ENCODE assay signal across 36 cellular contexts in the genomic region with DNA sequence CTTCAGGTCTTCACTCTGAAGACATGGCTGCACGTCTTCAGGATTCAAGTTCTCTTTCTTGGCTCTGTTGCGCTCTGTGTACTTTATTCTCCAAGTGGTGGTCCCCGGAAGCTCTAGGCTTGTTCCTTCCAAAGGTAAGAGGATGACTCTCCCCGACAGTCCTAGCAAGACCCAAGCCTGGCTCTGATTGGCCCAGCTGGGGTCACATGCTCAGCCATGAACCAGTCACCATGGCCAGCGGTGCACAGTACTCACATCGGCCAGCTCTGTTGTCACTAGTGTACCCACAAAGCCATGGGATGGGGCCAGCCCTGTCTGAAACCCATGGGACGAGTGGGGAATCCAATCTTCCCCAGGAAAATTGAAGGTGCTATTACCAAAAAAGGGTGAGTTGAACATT. TPM values are rescaled to one million over a fixed set of nuclear protein-coding genes. Genes with fewer than 3 reads are reported as not detected.
"Had no signal": no experiment of that assay in that cellular context is flagged by ENCODE, and none has a peak within 500 bp of the region (broad histone marks: within the 10 kb centered on the region; RNA-seq: fewer than 3 reads in every experiment).

No MANE protein-coding gene starts in this region.

- H3K4me2 ChIP-seq: PC-9 had no signal

- H3K27me3 Mint-ChIP-seq: activated naive CD4-positive, alpha-beta T cell treated with anti-CD3 and anti-CD28 coated beads, Interleukin-2, amount 50 U/mL, for 24 hours had no signal

- H3K4me3 ChIP-seq: body of pancreas, breast epithelium, MG63, PC-9 had no signal

- H3K27ac Mint-ChIP-seq: activated CD8-positive, alpha-beta T cell treated with anti-CD3 and anti-CD28 coated beads, Interleukin-2, amount 10 ng/mL, durations not matched to agents 7 days and 5 days; activated naive CD4-positive, alpha-beta T cell treated with anti-CD3 and anti-CD28 coated beads, Interleukin-2, amount 50 U/mL, for 24 hours; activated naive CD8-positive, alpha-beta T cell treated with anti-CD3 and anti-CD28 coated beads, Interleukin-2, amount 10 ng/mL, durations not matched to agents 7 days and 5 days; activated T-cell treated with anti-CD3 and anti-CD28 coated beads, Interleukin-2, amount 50 U/mL, for 24 hours; activated T-helper 2 cell treated with anti-CD3 and anti-CD28 coated beads, Interferon-gamma antibody, Interleukin-2, Interleukin-4, amounts not matched to agents 10 μg/mL and 5 μg/mL and 100 μg/mL, durations not matched to agents 14 hours and 24 hours and 36 hours had no signal

- FAIRE-seq: astrocyte had no signal

- H3K4me3 Mint-ChIP-seq: activated CD8-positive, alpha-beta T cell treated with anti-CD3 and anti-CD28 coated beads, Interleukin-2, amount 10 ng/mL, durations not matched to agents 7 days and 5 days; activated naive CD4-positive, alpha-beta T cell treated with anti-CD3 and anti-CD28 coated beads, Interleukin-2, amount 50 U/mL, for 24 hours; activated naive CD8-positive, alpha-beta T cell treated with anti-CD3 and anti-CD28 coated beads, Interleukin-2, amount 10 ng/mL, durations not matched to agents 7 days and 5 days; activated T-cell treated with anti-CD3 and anti-CD28 coated beads, Interleukin-2, amount 50 U/mL, for 24 hours had no signal

- H3K9me3 ChIP-seq: body of pancreas, breast epithelium, MG63 had no signal

- H3K27me3 ChIP-seq: body of pancreas, breast epithelium, MG63 had no signal

- ATAC-seq: activated CD8-positive, alpha-beta T cell treated with anti-CD3 and anti-CD28 coated beads, Interleukin-2, amount 10 ng/mL, durations not matched to agents 7 days and 5 days; body of pancreas had no signal

- H3K36me3 ChIP-seq: breast epithelium, MG63 had no signal

- H3K36me3 Mint-ChIP-seq: activated naive CD4-positive, alpha-beta T cell treated with anti-CD3 and anti-CD28 coated beads, Interleukin-2, amount 50 U/mL, for 24 hours; activated naive CD8-positive, alpha-beta T cell treated with anti-CD3 and anti-CD28 coated beads, Interleukin-2, amount 10 ng/mL, durations not matched to agents 7 days and 5 days had no signal

- DNase-seq: activated CD4-positive, alpha-beta T cell treated with anti-CD3 and anti-CD28 coated beads for 1 hour; activated CD4-positive, alpha-beta T cell treated with anti-CD3 and anti-CD28 coated beads for 48 hours; activated CD4-positive, alpha-beta T cell treated with anti-CD3 and anti-CD28 coated beads, Interleukin-2, amount 50 U/mL, for 48 hours; activated CD4-positive, CD25-positive, alpha-beta regulatory T cell; activated CD8-positive, alpha-beta T cell treated with anti-CD3 and anti-CD28 coated beads, Interleukin-2, amount 10 ng/mL, durations not matched to agents 7 days and 5 days; activated gamma-delta T cell; activated naive CD4-positive, alpha-beta T cell treated with Interleukin-2 at 50 U/mL for 16 hours; activated naive CD8-positive, alpha-beta T cell treated with anti-CD3 and anti-CD28 coated beads, Interleukin-2, amount 10 ng/mL, durations not matched to agents 7 days and 5 days; activated T-cell treated with anti-CD3 and anti-CD28 coated beads, Interleukin-2, amount 50 U/mL, for 24 hours; body of pancreas; Kasumi-1; MG63; NCI-H1048; NCI-H1105 treated with DMSO at 0.1 percent for 48 hours; NCI-H1436; NCI-H1694 treated with DMSO at 0.1 percent for 48 hours; NCI-H2029; NCI-H345; NCI-H510A; NCI-H526; NCI-H748 treated with DMSO at 0.1 percent for 48 hours; NK-92 treated with Interleukin-12 subunit alpha and Interleukin-12 subunit beta, amount 100 ng/mL, for 24 hours; PC-9; Right ventricle myocardium superior; SW 1271; T-helper 1 cell; T-helper 2 cell; T-helper 9 cell had no signal

- H2AFZ ChIP-seq: PC-9 had no signal

- H3K27ac ChIP-seq: body of pancreas, breast epithelium, PC-9, VCaP had no signal

- H3K4me1 ChIP-seq: body of pancreas, breast epithelium had no signal

- H3K9me3 Mint-ChIP-seq: activated naive CD4-positive, alpha-beta T cell treated with anti-CD3 and anti-CD28 coated beads, Interleukin-2, amount 50 U/mL, for 24 hours; activated naive CD8-positive, alpha-beta T cell treated with anti-CD3 and anti-CD28 coated beads, Interleukin-2, amount 10 ng/mL, durations not matched to agents 7 days and 5 days; activated T-cell treated with anti-CD3 and anti-CD28 coated beads, Interleukin-2, amount 50 U/mL, for 24 hours; activated T-helper 2 cell treated with anti-CD3 and anti-CD28 coated beads, Interferon-gamma antibody, Interleukin-2, Interleukin-4, amounts not matched to agents 10 μg/mL and 5 μg/mL and 100 μg/mL, durations not matched to agents 14 hours and 24 hours and 36 hours had no signal

RNA-seq across cellular contexts. Expression of a gene that starts 5.2 kb away (rescaled TPM):
- total RNA-seq: activated CD8-positive, alpha-beta T cell treated with anti-CD3 and anti-CD28 coated beads, Interleukin-2, amount 10 ng/mL, durations not matched to agents 7 days and 5 days; activated naive CD8-positive, alpha-beta T cell treated with anti-CD3 and anti-CD28 coated beads, Interleukin-2, amount 10 ng/mL, durations not matched to agents 7 days and 5 days; activated T-helper 2 cell treated with anti-CD3 and anti-CD28 coated beads, Interferon-gamma antibody, Interleukin-2, Interleukin-4, amounts not matched to agents 10 μg/mL and 5 μg/mL and 100 μg/mL, durations not matched to agents 14 hours and 24 hours and 36 hours; astrocyte; body of pancreas; breast epithelium; cardiac septum; OCI-LY7; PC-9; Right ventricle myocardium superior had no signal
- polyA plus RNA-seq: adipose tissue had no signal
